In genomic region chr20:58723628-58723984, GRCh38 we compare ENCODE assay signal across 16 cellular contexts.
"Had no signal": no experiment of that assay in that cellular context is flagged by ENCODE, and none has a peak within 500 bp of the region (broad histone marks: within the 10 kb centered on the region; RNA-seq: fewer than 3 reads in every experiment).

No MANE protein-coding gene starts in this region.

- FAIRE-seq: frontal cortex, islet of Langerhans had no signal

- DNase-seq: activated B cell treated with CpG ODN at 0.5 μM for 24 hours; activated CD4-positive, alpha-beta T cell treated with anti-CD3 and anti-CD28 coated beads for 48 hours; adrenal gland; endodermal cell; naive B cell; stimulated activated CD4-positive, alpha-beta T cell treated with anti-CD3 and anti-CD28 coated beads, Interleukin-1b, Interleukin-23, amount 100 ng/mL, for 48 hours; stimulated activated naive CD8-positive, alpha-beta T cell treated with anti-CD3 and anti-CD28 coated beads, Interleukin-15, amount 100 ng/mL, for 72 hours had no signal

- H3K4me1 Mint-ChIP-seq: activated B cell treated with CpG ODN at 0.5 μM for 24 hours; activated naive CD4-positive, alpha-beta T cell treated with anti-CD3 and anti-CD28 coated beads, Interleukin-2, amount 50 U/mL, for 24 hours; activated T-helper 17 cell treated with anti-CD3 and anti-CD28 coated beads, Interleukin-2, amount 50 U/mL, for 72 hours; endodermal cell; naive B cell; stimulated activated naive CD8-positive, alpha-beta T cell treated with anti-CD3 and anti-CD28 coated beads, Interleukin-15, amount 100 ng/mL, for 72 hours had no signal

- H3K9me3 ChIP-seq: adrenal gland, neutrophil, right lobe of liver had no signal

- H3K36me3 ChIP-seq: adrenal gland, cardiac muscle cell, heart left ventricle, neutrophil, right lobe of liver had no signal

- H3K27me3 ChIP-seq: adrenal gland, cardiac muscle cell, right lobe of liver had no signal

- H3K4me3 ChIP-seq: adrenal gland, cardiac muscle cell, dorsolateral prefrontal cortex, heart left ventricle, right lobe of liver had no signal

- ATAC-seq: activated T-helper 17 cell treated with anti-CD3 and anti-CD28 coated beads, Interleukin-2, amount 50 U/mL, for 72 hours; heart left ventricle; stimulated activated naive CD8-positive, alpha-beta T cell treated with anti-CD3 and anti-CD28 coated beads, Interleukin-15, amount 100 ng/mL, for 72 hours had no signal

- H3K27ac ChIP-seq: adrenal gland, cardiac muscle cell, dorsolateral prefrontal cortex, heart left ventricle, neutrophil, right lobe of liver had no signal

- H3K4me3 Mint-ChIP-seq: activated B cell treated with CpG ODN at 0.5 μM for 24 hours; activated naive CD4-positive, alpha-beta T cell treated with anti-CD3 and anti-CD28 coated beads, Interleukin-2, amount 50 U/mL, for 24 hours; activated T-helper 17 cell treated with anti-CD3 and anti-CD28 coated beads, Interleukin-2, amount 50 U/mL, for 72 hours; endodermal cell; naive B cell; stimulated activated naive CD8-positive, alpha-beta T cell treated with anti-CD3 and anti-CD28 coated beads, Interleukin-15, amount 100 ng/mL, for 72 hours had no signal

- H3K27ac Mint-ChIP-seq: activated B cell treated with CpG ODN at 0.5 μM for 24 hours; activated T-helper 17 cell treated with anti-CD3 and anti-CD28 coated beads, Interleukin-2, amount 50 U/mL, for 72 hours; endodermal cell; naive B cell; stimulated activated naive CD8-positive, alpha-beta T cell treated with anti-CD3 and anti-CD28 coated beads, Interleukin-15, amount 100 ng/mL, for 72 hours had no signal

- H3K4me1 ChIP-seq: adrenal gland, heart left ventricle, right lobe of liver had no signal
